In the genomic region with DNA sequence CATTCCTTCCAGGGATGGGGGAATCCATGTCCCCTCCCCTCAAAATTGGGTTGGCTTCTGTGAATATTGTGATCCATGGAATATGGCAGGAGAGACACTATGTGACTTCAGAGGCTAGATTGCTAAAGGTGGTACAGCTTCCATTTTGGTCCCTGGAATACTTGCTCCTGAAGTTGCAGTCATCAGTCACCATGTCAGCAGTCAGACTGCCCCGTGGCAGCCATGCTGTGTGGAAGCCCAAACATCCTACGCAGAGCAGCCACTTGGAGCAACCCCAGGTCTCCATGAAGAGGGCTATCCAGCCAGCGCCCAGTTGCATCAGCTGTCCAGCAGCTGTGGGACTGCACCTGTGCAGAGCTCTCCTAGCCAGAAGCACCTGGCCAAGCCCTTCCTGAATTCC, we compare ENCODE assay signal across 21 cellular contexts. TPM values are rescaled to one million over a fixed set of nuclear protein-coding genes. Genes with fewer than 3 reads are reported as not detected.
DNase-seq lines count a peak whose midpoint lies in the region; ATAC-seq, FAIRE-seq and TF ChIP-seq lines count a peak whose summit lies in the region.
"Had no signal": no experiment of that assay in that cellular context is flagged by ENCODE, and none has a peak within 500 bp of the region (broad histone marks: within the 10 kb centered on the region; RNA-seq: fewer than 3 reads in every experiment).

No MANE protein-coding gene starts in this region.

- H2BK120ac ChIP-seq in trophoblast cell (ENCODE audit: insufficient read depth, low read length, poor library complexity), result no peak overlapping the region

- peaks cover 11% of the 10 kb centered on the region for H3K4me1 ChIP-seq in HepG2 (ENCODE audit: insufficient read depth, low read length)
- peaks cover 0 to 15% (median 8%) of the 10 kb centered on the region in 4 donors for H3K4me1 ChIP-seq in right lobe of liver
- H3K4me1 ChIP-seq in trophoblast cell (ENCODE audit: control insufficient read depth in 1 of 2, insufficient read depth in 2 of 2, low read length in 2 of 2), result no peaks in the 10 kb centered on the region
- H3K4me1 ChIP-seq: BLaER1, Caco-2 had no signal

- H3K9me3 ChIP-seq in HepG2 (ENCODE audit: low read length) (no peaks in the 10 kb centered on the region), right lobe of liver (no peaks in the 10 kb centered on the region), trophoblast cell (ENCODE audit: insufficient read depth, low read depth, low read length) (no peaks in the 10 kb centered on the region)
- H3K9me3 ChIP-seq: Caco-2 had no signal

- H3K9ac ChIP-seq in HepG2 (ENCODE audit: insufficient read depth, low read depth, low read length), result no peak overlapping the region
- no peak overlapping the region for H3K9ac ChIP-seq in trophoblast cell (ENCODE audit: low read length)
- H3K9ac ChIP-seq: BLaER1, GM23248 had no signal

- H3K18ac ChIP-seq in trophoblast cell (ENCODE audit: low read length), result no peak overlapping the region

- CTCF ChIA-PET in HepG2 (lab: Yijun Ruan, JAX; ENCODE audit: low intra/inter-chr PET ratio, low total read pairs), result no interaction called here

- ATAC-seq in HepG2, result peak; percentile 39
- ATAC-seq in right lobe of liver, result no peak
- ATAC-seq: CD8-positive, alpha-beta T cell had no signal

- H3K27me3 ChIP-seq in HepG2 (ENCODE audit: control insufficient read depth in 1 of 2, insufficient read depth in 2 of 2, low read length in 2 of 2), result no peaks in the 10 kb centered on the region
- H3K27me3 ChIP-seq in right lobe of liver, result no peaks in the 10 kb centered on the region
- no peaks in the 10 kb centered on the region for H3K27me3 ChIP-seq in trophoblast cell (ENCODE audit: insufficient read depth, low read length)
- H3K27me3 ChIP-seq: BLaER1 had no signal

- no TSS peak for BruUV-seq in HepG2 (replicated peaks; lab: Mats Ljungman, UMichigan)

- DNase-seq in DMS53 (lab: John Stamatoyannopoulos, UW) (peak; percentile 34), DMS53 treated with DMSO at 0.1 percent for 48 hours (lab: John Stamatoyannopoulos, UW; ENCODE audit: unreplicated experiment) (no peak), HepG2 (ENCODE audit: low spot score) (no peak), right lobe of liver (no peak), trophoblast cell (peak; percentile 2 to 23)
- no peak for DNase-seq in stimulated activated naive CD4-positive, alpha-beta T cell (lab: John Stamatoyannopoulos, UW)
- DNase-seq: Caco-2; CD4-positive, CD25-positive, alpha-beta regulatory T cell; CD8-positive, alpha-beta T cell; DMS 273 treated with DMSO at 0.1 percent for 48 hours; DND-41; GM23248; H7; HCEC 1CT had no signal

- no peak overlapping the region for H2AFZ ChIP-seq in HepG2 (ENCODE audit: low read length)
- no peak overlapping the region for H2AFZ ChIP-seq in trophoblast cell (ENCODE audit: insufficient read depth, low read length, poor library complexity)
- H2AFZ ChIP-seq: GM23248 had no signal

- no peak for TF ChIP-seq RAD21 in HepG2 (CRISPR knock-in tag; IDR thresholded peaks at IDR 0.05)

- no peak overlapping the region for H4K12ac ChIP-seq in trophoblast cell (ENCODE audit: low read depth, low read length)

- TF ChIP-seq POLR2A in HepG2 (IDR thresholded peaks at IDR 0.05; ENCODE audit: insufficient read depth in 1 of 2, low read depth in 2 of 2, low read length in 2 of 2) (no peak), right lobe of liver (IDR thresholded peaks at IDR 0.05) (no peak)

- H4K91ac ChIP-seq in trophoblast cell (ENCODE audit: low read depth, low read length), result no peak overlapping the region

- no peak overlapping the region for H4K8ac ChIP-seq in trophoblast cell (ENCODE audit: low read depth, low read length)

- no peak overlapping the region for H3K14ac ChIP-seq in trophoblast cell (ENCODE audit: low read length)

- no peaks in the 10 kb centered on the region for H4K20me1 ChIP-seq in HepG2 (ENCODE audit: insufficient read depth, low read length)
- H4K20me1 ChIP-seq: BLaER1 had no signal

- TF ChIP-seq EP300 in HepG2 (IDR thresholded peaks at IDR 0.05; ENCODE audit: low read depth in 2 of 2, low read length in 2 of 2) (no peak), HepG2 (CRISPR knock-in tag; IDR thresholded peaks at IDR 0.05; ENCODE audit: borderline replicate concordance) (no peak)

- no peak overlapping the region for H3K23ac ChIP-seq in trophoblast cell (ENCODE audit: low read length)

- no peak for FAIRE-seq in HepG2 (lab: Jason Lieb, UNC)
- FAIRE-seq: A204.1, G401.6, GM19239, H1 had no signal

- H2BK12ac ChIP-seq in trophoblast cell (ENCODE audit: low read length), result no peak overlapping the region

- intact Hi-C loops in HepG2 (cut with micrococcal nuclease; ENCODE audit: unreplicated experiment) (no loop called here), right lobe of liver (cut with DNase I) (no loop called here)

- WGBS in HepG2 (ENCODE audit: low lambda C conversion rate), result 80% methylated on average over 1 of the region's 3 CpGs
- no CpG with 5 or more reads among the region's 3 CpGs for WGBS in right lobe of liver (ENCODE audit: insufficient coverage, low coverage, low lambda C conversion rate, missing lambda C conversion rate)
- no CpG with 5 or more reads among the region's 3 CpGs for WGBS in trophoblast cell (ENCODE audit: extremely low coverage, insufficient coverage, insufficient read length)

- H3K27ac ChIP-seq in HepG2 (ENCODE audit: extremely low read length, insufficient read depth, low read length), result no peak overlapping the region
- no peak overlapping the region for H3K27ac ChIP-seq in right lobe of liver
- H3K27ac ChIP-seq in trophoblast cell (ENCODE audit: low read depth, low read length), result no peak overlapping the region
- H3K27ac ChIP-seq: 22Rv1, BLaER1, C4-2B, GM23248 had no signal

- H3K4me3 ChIP-seq in HepG2 (replicated peaks in 1 of 3; ENCODE audit: insufficient read depth in 1 of 3, low read depth in 2 of 3, low read length in 3 of 3), result no peak overlapping the region
- H3K4me3 ChIP-seq in right lobe of liver, result no peak overlapping the region
- no peak overlapping the region for H3K4me3 ChIP-seq in trophoblast cell (ENCODE audit: low read depth, low read length)
- H3K4me3 ChIP-seq: BLaER1, GM23248 had no signal

- no peaks in the 10 kb centered on the region for H3K79me1 ChIP-seq in trophoblast cell (ENCODE audit: low read length)

- TF ChIP-seq CTCF in HepG2 (CRISPR knock-in tag; IDR thresholded peaks at IDR 0.05) (no peak), right lobe of liver (IDR thresholded peaks at IDR 0.05) (no peak)

- H3K79me2 ChIP-seq in HepG2 (ENCODE audit: insufficient read depth, low read length), result no peaks in the 10 kb centered on the region
- no peaks in the 10 kb centered on the region for H3K79me2 ChIP-seq in trophoblast cell (ENCODE audit: control insufficient read depth, insufficient read depth, low read length, poor library complexity)

- H3K4ac ChIP-seq in trophoblast cell (ENCODE audit: low read depth, low read length), result no peak overlapping the region

- no peak overlapping the region for H2AK5ac ChIP-seq in trophoblast cell (ENCODE audit: low read length)

- H3K36me3 ChIP-seq in HepG2 (replicated peaks in 1 of 2; ENCODE audit: control insufficient read depth in 1 of 2, insufficient read depth in 2 of 2, low read length in 2 of 2), result no peaks in the 10 kb centered on the region
- no peaks in the 10 kb centered on the region for H3K36me3 ChIP-seq in right lobe of liver
- peaks cover 0 to 7% of the 10 kb centered on the region in 2 experiments for H3K36me3 ChIP-seq in trophoblast cell (ENCODE audit: control insufficient read depth in 1 of 2, insufficient read depth in 2 of 2, low read length in 2 of 2)

- POLR2A ChIA-PET in HepG2 (lab: Yijun Ruan, JAX), result interaction anchor here (1.1 kb wide), 1 partner anchor 17 kb away, joined by 3 read pairs; no protein-coding TSS in a partner anchor

- in situ Hi-C loops in HepG2 (cut with HindIII; ENCODE audit: extremely low pct_ligation_motif_present, low pct_unique_long_range_greater_than_20kb), result no loop called here

- H2BK5ac ChIP-seq in trophoblast cell (ENCODE audit: low read depth, low read length, poor library complexity), result no peak overlapping the region

- H3K4me2 ChIP-seq in HepG2 (ENCODE audit: low read depth, low read length) (no peak overlapping the region), trophoblast cell (ENCODE audit: low read length) (no peak overlapping the region)
- H3K4me2 ChIP-seq: BLaER1 had no signal

RNA-seq across cellular contexts. Expression of gene KDSR, which starts 15.8 kb away (rescaled TPM):
- total RNA-seq in HepG2 (2016; rRNA removed; fragmentation: Illumina TruSeq; extraction: Trizol), result 8.2 and 10.4 TPM in 2 replicates
- 7.1 and 9.1 TPM in 2 replicates for total RNA-seq in HepG2 (2016; cell fraction: cytosol; rRNA removed; fragmentation: Illumina TruSeq; extraction: Trizol; ENCODE audit: low read depth)
- 6.9 and 13.0 TPM in 2 replicates for total RNA-seq in HepG2 (2016; cell fraction: insoluble cytoplasmic fraction; rRNA removed; fragmentation: Illumina TruSeq; extraction: Trizol)
- total RNA-seq in HepG2 (2016; cell fraction: membrane; rRNA removed; fragmentation: Illumina TruSeq; extraction: Trizol), result 13.6 and 14.7 TPM in 2 replicates
- 14.2 and 17.9 TPM in 2 replicates for total RNA-seq in HepG2 (2016; cell fraction: nucleus; rRNA removed; fragmentation: Illumina TruSeq; extraction: Trizol)
- 20.9 and 25.7 TPM in 2 replicates for polyA plus RNA-seq in HepG2 (2011; rRNA removed)
- polyA plus RNA-seq in HepG2 (2011; cell fraction: cytosol; rRNA removed), result 11.8 and 16.5 TPM in 2 replicates
- 16.8 and 19.6 TPM in 2 replicates for polyA plus RNA-seq in HepG2 (2011; cell fraction: nucleus; rRNA removed)
- polyA plus RNA-seq in HepG2 (2012), result 20.1 and 21.7 TPM in 2 replicates
- 5.0 and 5.8 TPM in 2 replicates for polyA plus RNA-seq in HepG2 (2016; cell fraction: cytosol; fragmentation: Illumina TruSeq; extraction: Trizol; ENCODE audit: low read depth)
- 7.7 and 9.5 TPM in 2 replicates for polyA plus RNA-seq in HepG2 (2016; cell fraction: insoluble cytoplasmic fraction; fragmentation: Illumina TruSeq; extraction: Trizol; ENCODE audit: low read depth)
- 9.8 and 10.3 TPM in 2 replicates for polyA plus RNA-seq in HepG2 (2016; cell fraction: membrane; fragmentation: Illumina TruSeq; extraction: Trizol; ENCODE audit: low read depth)
- 21.4 and 23.5 TPM in 2 replicates for polyA plus RNA-seq in HepG2 (2016; cell fraction: nucleus; fragmentation: Illumina TruSeq; extraction: Trizol; ENCODE audit: insufficient read depth, low read depth)
- 39.0 and 91.7 TPM in 2 replicates for polyA minus RNA-seq in HepG2 (2011; rRNA and poly(A)+ RNA removed; ENCODE audit: low replicate concordance)
- polyA minus RNA-seq in HepG2 (2011; cell fraction: cytosol; rRNA and poly(A)+ RNA removed), result 16.5 and 24.3 TPM in 2 replicates
- polyA minus RNA-seq in HepG2 (2011; cell fraction: nucleus; rRNA and poly(A)+ RNA removed), result 70.9 and 73.0 TPM in 2 replicates
- total RNA-seq in right lobe of liver, result 10 to 100 TPM; 32.3 to 67.1 (median 56.1) TPM
- polyA plus RNA-seq in trophoblast cell (2013), result 24.9 and 25.3 TPM in 2 replicates

RNA-seq across cellular contexts. Expression of gene VPS4B, which starts 39.4 kb away (rescaled TPM):
- total RNA-seq in HepG2 (2016; rRNA removed; fragmentation: Illumina TruSeq; extraction: Trizol) (25.9 and 38.3 TPM in 2 replicates), right lobe of liver (10 to 100 TPM; 18.3 to 30.4 (median 22.3) TPM)
- 2.2 TPM in 2 replicates for total RNA-seq in HepG2 (2016; cell fraction: cytosol; rRNA removed; fragmentation: Illumina TruSeq; extraction: Trizol; ENCODE audit: low read depth)
- 28.6 and 39.0 TPM in 2 replicates for total RNA-seq in HepG2 (2016; cell fraction: insoluble cytoplasmic fraction; rRNA removed; fragmentation: Illumina TruSeq; extraction: Trizol)
- 7.0 and 9.1 TPM in 2 replicates for total RNA-seq in HepG2 (2016; cell fraction: membrane; rRNA removed; fragmentation: Illumina TruSeq; extraction: Trizol)
- 17.0 and 25.2 TPM in 2 replicates for total RNA-seq in HepG2 (2016; cell fraction: nucleus; rRNA removed; fragmentation: Illumina TruSeq; extraction: Trizol)
- 11.7 and 12.8 TPM in 2 replicates for polyA plus RNA-seq in HepG2 (2011; rRNA removed)
- 7.0 and 9.7 TPM in 2 replicates for polyA plus RNA-seq in HepG2 (2011; cell fraction: cytosol; rRNA removed)
- polyA plus RNA-seq in HepG2 (2011; cell fraction: nucleus; rRNA removed), result 3.3 and 4.4 TPM in 2 replicates
- 20.2 and 20.4 TPM in 2 replicates for polyA plus RNA-seq in HepG2 (2012)
- polyA plus RNA-seq in HepG2 (2016; cell fraction: cytosol; fragmentation: Illumina TruSeq; extraction: Trizol; ENCODE audit: low read depth), result 0.92 and 1.0 TPM in 2 replicates
- polyA plus RNA-seq in HepG2 (2016; cell fraction: insoluble cytoplasmic fraction; fragmentation: Illumina TruSeq; extraction: Trizol; ENCODE audit: low read depth), result 29.8 and 30.0 TPM in 2 replicates
- polyA plus RNA-seq in HepG2 (2016; cell fraction: membrane; fragmentation: Illumina TruSeq; extraction: Trizol; ENCODE audit: low read depth), result 3.6 and 3.7 TPM in 2 replicates
- 15.7 and 17.2 TPM in 2 replicates for polyA plus RNA-seq in HepG2 (2016; cell fraction: nucleus; fragmentation: Illumina TruSeq; extraction: Trizol; ENCODE audit: insufficient read depth, low read depth)
- 30.2 and 30.7 TPM in 2 replicates for polyA minus RNA-seq in HepG2 (2011; rRNA and poly(A)+ RNA removed; ENCODE audit: low replicate concordance)
- polyA minus RNA-seq in HepG2 (2011; cell fraction: cytosol; rRNA and poly(A)+ RNA removed), result 12.1 and 16.9 TPM in 2 replicates
- polyA minus RNA-seq in HepG2 (2011; cell fraction: nucleus; rRNA and poly(A)+ RNA removed), result 27.9 and 33.8 TPM in 2 replicates
- 61.9 and 62.4 TPM in 2 replicates for polyA plus RNA-seq in trophoblast cell (2013)

Comparison
In these comparisons a context has a peak if more than half of its experiments do, and no peak if none do; other contexts are left out.
1. DNase-seq: peak in DMS53 (single experiment) and trophoblast cell (2 of 2); none in DMS53 treated with DMSO at 0.1 percent for 48 hours (single experiment), HepG2 (single experiment), right lobe of liver (0 of 3) and stimulated activated naive CD4-positive, alpha-beta T cell (0 of 6).